Comparison of ENCODE assay signal across 21 cellular contexts in genomic region chr17:58354541-58355216, GRCh38. TPM values are rescaled to one million over a fixed set of nuclear protein-coding genes. Genes with fewer than 3 reads are reported as not detected.
DNase-seq lines count a peak whose midpoint lies in the region; ATAC-seq, FAIRE-seq and TF ChIP-seq lines count a peak whose summit lies in the region.
"Had no signal": no experiment of that assay in that cellular context is flagged by ENCODE, and none has a peak within 500 bp of the region (broad histone marks: within the 10 kb centered on the region; RNA-seq: fewer than 3 reads in every experiment).

No MANE protein-coding gene starts in this region.

- H3K9me3 Mint-ChIP-seq in activated naive CD4-positive, alpha-beta T cell treated with anti-CD3 and anti-CD28 coated beads, Interleukin-2, amount 50 U/mL, for 24 hours, result no peaks in the 10 kb centered on the region
- H3K9me3 Mint-ChIP-seq in activated naive CD4-positive, alpha-beta T cell treated with anti-CD3 and anti-CD28 coated beads, Interleukin-2, amount 50 U/mL, for 72 hours, result no peaks in the 10 kb centered on the region
- no peaks in the 10 kb centered on the region for H3K9me3 Mint-ChIP-seq in stimulated activated effector memory CD8-positive, alpha-beta T cell treated with anti-CD3 and anti-CD28 coated beads, Interleukin-12 subunit alpha, Interleukin-12 subunit beta, amount 100 ng/mL, for 72 hours

- peak overlapping the region; percentile 41; the same call in 1 of the 2 replicates for H2BK20ac ChIP-seq in H1 (ENCODE audit: low read length)

- no peak overlapping the region for H4K5ac ChIP-seq in H1 (ENCODE audit: insufficient read length, low read depth, low read length)

- H3K4me2 ChIP-seq in H1 (ENCODE audit: insufficient read depth in 1 of 2, low read depth in 2 of 2, low read length in 2 of 2), result no peak overlapping the region

- H3K9me3 ChIP-seq in H1 (ENCODE audit: insufficient read depth in 2 of 2, low read depth in 1 of 2, low read length in 1 of 2), result no peaks in the 10 kb centered on the region
- H3K9me3 ChIP-seq: gastroesophageal sphincter, MG63, SJCRH30 had no signal

- H2BK5ac ChIP-seq in H1 (ENCODE audit: low read depth, low read length), result peak overlapping the region; percentile 71

- no peak overlapping the region for H3K4ac ChIP-seq in H1 (replicated peaks; ENCODE audit: insufficient read length, low read depth, low read length)

- no peaks in the 10 kb centered on the region for H3K79me1 ChIP-seq in H1 (ENCODE audit: low read depth, low read length)

- no peak for ATAC-seq in activated naive CD4-positive, alpha-beta T cell treated with anti-CD3 and anti-CD28 coated beads, Interleukin-2, amount 50 U/mL, for 72 hours
- ATAC-seq in stimulated activated effector memory CD8-positive, alpha-beta T cell treated with anti-CD3 and anti-CD28 coated beads, Interleukin-12 subunit alpha, Interleukin-12 subunit beta, amount 100 ng/mL, for 72 hours, result no peak
- ATAC-seq in GM19328 (IDR thresholded peaks at IDR 0.05; ENCODE audit: unreplicated experiment) (no peak), GM19463 (IDR thresholded peaks at IDR 0.05; ENCODE audit: unreplicated experiment) (no peak)
- ATAC-seq: esophagus mucosa, gastroesophageal sphincter, left cardiac atrium had no signal

- H3K4me3 ChIP-seq in H1 (ENCODE audit: extremely low read depth in 1 of 4, insufficient read depth in 2 of 4, low read depth in 3 of 4, low read length in 4 of 4), result no peak overlapping the region
- H3K4me3 ChIP-seq: gastroesophageal sphincter, MG63, SJCRH30 had no signal

- H2BK120ac ChIP-seq in H1 (replicated peaks; ENCODE audit: low read depth, low read length), result no peak overlapping the region

- H3K4me1 Mint-ChIP-seq in activated naive CD4-positive, alpha-beta T cell treated with anti-CD3 and anti-CD28 coated beads, Interleukin-2, amount 50 U/mL, for 24 hours, result peaks cover 34% of the 10 kb centered on the region
- peaks cover 32% of the 10 kb centered on the region for H3K4me1 Mint-ChIP-seq in stimulated activated effector memory CD8-positive, alpha-beta T cell treated with anti-CD3 and anti-CD28 coated beads, Interleukin-12 subunit alpha, Interleukin-12 subunit beta, amount 100 ng/mL, for 72 hours

- H3K4me1 ChIP-seq in H1 (replicated peaks in 1 of 4; ENCODE audit: control insufficient read depth in 3 of 4, insufficient read depth in 4 of 4, low read length in 3 of 4), result peaks cover 0 to 2% (median 0%) of the 10 kb centered on the region in 4 experiments; a peak in 1 of 7 replicates
- H3K4me1 ChIP-seq: SJCRH30 had no signal

- CTCF ChIA-PET in H1 (lab: Charles Lee; ENCODE audit: partially characterized antibody), result interaction anchor here (0.7 to 5.8 kb wide), 18 partner anchors 8 to 166 kb away, joined by 3 to 32 read pairs (median 4); partner anchors contain the start of gene RNF43

- no peak overlapping the region for H4K8ac ChIP-seq in H1 (ENCODE audit: extremely low read depth, insufficient read depth, low read length)

- no peak overlapping the region for H3K56ac ChIP-seq in H1 (replicated peaks; ENCODE audit: insufficient read length, low read depth, low read length)

- peak overlapping the region; percentile 48 for H4K91ac ChIP-seq in H1 (replicated peaks; ENCODE audit: insufficient read length, low read length)

- H3K27ac ChIP-seq in H1 (ENCODE audit: low read depth, low read length), result no peak overlapping the region
- H3K27ac ChIP-seq: gastroesophageal sphincter, SJCRH30 had no signal

- H3K27me3 Mint-ChIP-seq in activated naive CD4-positive, alpha-beta T cell treated with anti-CD3 and anti-CD28 coated beads, Interleukin-2, amount 50 U/mL, for 24 hours, result no peaks in the 10 kb centered on the region

- no peak overlapping the region for H3K4me3 Mint-ChIP-seq in activated naive CD4-positive, alpha-beta T cell treated with anti-CD3 and anti-CD28 coated beads, Interleukin-2, amount 50 U/mL, for 24 hours
- no peak overlapping the region for H3K4me3 Mint-ChIP-seq in stimulated activated effector memory CD8-positive, alpha-beta T cell treated with anti-CD3 and anti-CD28 coated beads, Interleukin-12 subunit alpha, Interleukin-12 subunit beta, amount 100 ng/mL, for 72 hours

- peaks cover under 1 to 5% (median 2%) of the 10 kb centered on the region in 4 experiments; a peak in 5 of 8 replicates for H3K36me3 ChIP-seq in H1 (ENCODE audit: control insufficient read depth in 2 of 4, insufficient read depth in 4 of 4, low read length in 3 of 4)

- H2AK5ac ChIP-seq in H1 (ENCODE audit: low read depth, low read length), result no peak overlapping the region

- TF ChIP-seq CTCF in H1 (IDR thresholded peaks at IDR 0.05; ENCODE audit: control extremely low read depth in 1 of 3, insufficient read depth in 1 of 3, low read depth in 1 of 3, low read length in 3 of 3), result no peak

- H3K9ac ChIP-seq in H1 (replicated peaks in 1 of 4; ENCODE audit: extremely low read depth in 1 of 4, low read depth in 3 of 4, low read length in 3 of 4), result no peak overlapping the region

- TF ChIP-seq EP300 in H1 (IDR thresholded peaks at IDR 0.05; ENCODE audit: borderline replicate concordance in 1 of 2, low read depth in 2 of 2, low read length in 2 of 2), result no peak

- DNase-seq in activated naive CD4-positive, alpha-beta T cell treated with anti-CD3 and anti-CD28 coated beads, Interleukin-2, amount 50 U/mL, for 72 hours (ENCODE audit: low spot score in 2 of 2), result no peak
- DNase-seq in MV-4-11 (lab: John Stamatoyannopoulos, UW), result peak; percentile 5
- DNase-seq in H1 (ENCODE audit: low read depth in 1 of 2, low spot score in 2 of 2), result no peak
- DNase-seq in stimulated activated effector memory CD8-positive, alpha-beta T cell treated with anti-CD3 and anti-CD28 coated beads, Interleukin-12 subunit alpha, Interleukin-12 subunit beta, amount 100 ng/mL, for 72 hours (ENCODE audit: low spot score in 2 of 2), result peak in 1 of 2 donors; percentile 48
- no peak for DNase-seq in globus pallidus (ENCODE audit: low spot score)
- DNase-seq: left cardiac atrium; MG63; midbrain; NCI-H1694; NCI-H774; nucleus accumbens; SJCRH30; stimulated activated CD4-positive, alpha-beta T cell treated with anti-CD3 and anti-CD28 coated beads, Interleukin-12 subunit alpha, Interleukin-12 subunit beta, amount 100 ng/mL, for 4 hours; stimulated activated CD8-positive, alpha-beta memory T cell treated with anti-CD3 and anti-CD28 coated beads, Interleukin-4, amount 100 ng/mL, for 48 hours; substantia nigra had no signal

- peak overlapping the region; percentile 93; the same call in 1 of the 2 replicates for H2BK15ac ChIP-seq in H1 (ENCODE audit: low read length)

- H3K27me3 ChIP-seq in H1 (replicated peaks in 1 of 4; ENCODE audit: control insufficient read depth in 3 of 4, extremely low read depth in 1 of 4, insufficient read depth in 3 of 4, low read length in 3 of 4), result no peaks in the 10 kb centered on the region
- H3K27me3 ChIP-seq: gastroesophageal sphincter, MG63 had no signal

- POLR2A ChIA-PET in H1 (lab: Charles Lee; ENCODE audit: partially characterized antibody), result interaction anchor here (1.5 to 7.9 kb wide), 3 partner anchors 10 to 15 kb away, joined by 4 to 149 read pairs (median 30); no protein-coding TSS in a partner anchor

- H3K23ac ChIP-seq in H1 (ENCODE audit: insufficient read length), result no peak overlapping the region

- peaks cover 0 to 2% of the 10 kb centered on the region in 2 experiments for H4K20me1 ChIP-seq in H1 (replicated peaks in 1 of 2; ENCODE audit: control insufficient read depth in 1 of 2, insufficient read depth in 2 of 2, low read length in 2 of 2)

- H3K23me2 ChIP-seq in H1 (ENCODE audit: low read depth, low read length), result peaks cover 8% of the 10 kb centered on the region; the same call in 1 of the 2 replicates

- peaks cover 0 to 13% of the 10 kb centered on the region in 2 experiments; a peak in 2 of 4 replicates for H3K79me2 ChIP-seq in H1 (ENCODE audit: control insufficient read depth in 1 of 2, insufficient read depth in 2 of 2, low read length in 2 of 2)

- FAIRE-seq in H1 (lab: Jason Lieb, UNC), result no peak
- FAIRE-seq: H54 had no signal

- TF ChIP-seq POLR2A in H1 (IDR thresholded peaks at IDR 0.05; ENCODE audit: control extremely low read depth in 1 of 2, low read depth in 2 of 2, low read length in 2 of 2), result no peak

- peak overlapping the region; percentile 84 for H2BK12ac ChIP-seq in H1 (ENCODE audit: low read depth, low read length)

- H3K18ac ChIP-seq in H1 (ENCODE audit: extremely low read depth, low read length), result no peak overlapping the region

- 89% methylated on average over 6 of the region's 6 CpGs; no CpG with 5 or more reads in 1 of the 2 experiments for WGBS in H1 (ENCODE audit: extremely low coverage in 1 of 2, insufficient coverage in 1 of 2, insufficient read length in 1 of 2, insufficient replicate concordance in 2 of 2, low coverage in 1 of 2, low lambda C conversion rate in 2 of 2, missing lambda C conversion rate in 1 of 2), 2 experiments

- no peak overlapping the region for H2AFZ ChIP-seq in H1 (ENCODE audit: low read length)

- H3K36me3 Mint-ChIP-seq in activated naive CD4-positive, alpha-beta T cell treated with anti-CD3 and anti-CD28 coated beads, Interleukin-2, amount 50 U/mL, for 24 hours, result peaks cover 9% of the 10 kb centered on the region
- H3K36me3 Mint-ChIP-seq in activated naive CD4-positive, alpha-beta T cell treated with anti-CD3 and anti-CD28 coated beads, Interleukin-2, amount 50 U/mL, for 72 hours, result peaks cover 19 to 23% of the 10 kb centered on the region in 2 donors
- H3K36me3 Mint-ChIP-seq in stimulated activated effector memory CD8-positive, alpha-beta T cell treated with anti-CD3 and anti-CD28 coated beads, Interleukin-12 subunit alpha, Interleukin-12 subunit beta, amount 100 ng/mL, for 72 hours, result peaks cover 50% of the 10 kb centered on the region

- peak overlapping the region; percentile 63 for H3K27ac Mint-ChIP-seq in activated naive CD4-positive, alpha-beta T cell treated with anti-CD3 and anti-CD28 coated beads, Interleukin-2, amount 50 U/mL, for 24 hours
- peak overlapping the region in 1 of 2 donors; percentile 93 for H3K27ac Mint-ChIP-seq in activated naive CD4-positive, alpha-beta T cell treated with anti-CD3 and anti-CD28 coated beads, Interleukin-2, amount 50 U/mL, for 72 hours
- H3K27ac Mint-ChIP-seq in stimulated activated effector memory CD8-positive, alpha-beta T cell treated with anti-CD3 and anti-CD28 coated beads, Interleukin-12 subunit alpha, Interleukin-12 subunit beta, amount 100 ng/mL, for 72 hours, result peak overlapping the region; percentile 98

- no peak overlapping the region for H3K14ac ChIP-seq in H1 (ENCODE audit: insufficient read length)

- TF ChIP-seq RAD21 in H1 (IDR thresholded peaks at IDR 0.05 in 1 of 2, conservative IDR thresholded peaks at IDR 0.05 in 1 of 2; ENCODE audit: low read depth in 2 of 2, low read length in 2 of 2), result no peak

RNA-seq across cellular contexts. Expression of gene SUPT4H1, which starts 2.7 kb away (rescaled TPM):
- total RNA-seq in activated naive CD4-positive, alpha-beta T cell treated with anti-CD3 and anti-CD28 coated beads, Interleukin-2, amount 50 U/mL, for 72 hours, result 100 to 1,000 TPM; 105 to 141 TPM
- total RNA-seq in H1 (2021; fragmentation: NEBNext Ultra II Directional; extraction: Animal tissue kit (Norgen Biotek cat#: 25700)), result 103 and 112 TPM in 2 replicates
- 115 and 143 TPM in 2 replicates for polyA plus RNA-seq in H1 (2011; rRNA removed)
- polyA plus RNA-seq in H1 (2011; cell fraction: cytosol; rRNA removed), result 144 TPM
- 67.4 TPM for polyA plus RNA-seq in H1 (2011; cell fraction: nucleus; rRNA removed)
- polyA plus RNA-seq in H1 (2012, experiment 1 of 2), result 166 to 180 TPM (median 170 TPM) in 4 replicates
- 181 TPM for polyA plus RNA-seq in H1 (2012, experiment 2 of 2)
- polyA plus RNA-seq in H1 (2013, experiment 1 of 2), result 66.5 TPM
- 66.6 TPM for polyA plus RNA-seq in H1 (2013, experiment 2 of 2)
- polyA minus RNA-seq in H1 (2011; rRNA and poly(A)+ RNA removed), result 73.5 and 87.0 TPM in 2 replicates
- polyA minus RNA-seq in H1 (2011; cell fraction: cytosol; rRNA and poly(A)+ RNA removed), result 50.8 TPM
- 33.5 TPM for polyA minus RNA-seq in H1 (2011; cell fraction: nucleus; rRNA and poly(A)+ RNA removed)

RNA-seq across cellular contexts. Expression of gene TSPOAP1, which starts 26.1 kb away (rescaled TPM):
- 100 to 1,000 TPM in 1 of 2 donors, 10 to 100 TPM in 1; 19.2 to 123 TPM for total RNA-seq in activated naive CD4-positive, alpha-beta T cell treated with anti-CD3 and anti-CD28 coated beads, Interleukin-2, amount 50 U/mL, for 72 hours
- total RNA-seq in H1 (2021; fragmentation: NEBNext Ultra II Directional; extraction: Animal tissue kit (Norgen Biotek cat#: 25700)), result 9.2 and 9.8 TPM in 2 replicates
- polyA plus RNA-seq in H1 (2011; rRNA removed), result 7.6 and 9.8 TPM in 2 replicates
- polyA plus RNA-seq in H1 (2011; cell fraction: cytosol; rRNA removed), result 13.8 TPM
- 69.7 TPM for polyA plus RNA-seq in H1 (2011; cell fraction: nucleus; rRNA removed)
- 14.7 to 18.9 TPM (median 15.9 TPM) in 4 replicates for polyA plus RNA-seq in H1 (2012, experiment 1 of 2)
- polyA plus RNA-seq in H1 (2012, experiment 2 of 2), result 6.2 TPM
- 4.8 TPM for polyA plus RNA-seq in H1 (2013, experiment 1 of 2)
- 4.1 TPM for polyA plus RNA-seq in H1 (2013, experiment 2 of 2)
- polyA minus RNA-seq in H1 (2011; rRNA and poly(A)+ RNA removed), result 2.9 and 6.6 TPM in 2 replicates
- 5.8 TPM for polyA minus RNA-seq in H1 (2011; cell fraction: cytosol; rRNA and poly(A)+ RNA removed)
- 8.9 TPM for polyA minus RNA-seq in H1 (2011; cell fraction: nucleus; rRNA and poly(A)+ RNA removed)
